1 cellular context compared by ENCODE assay signal in the genomic region with DNA sequence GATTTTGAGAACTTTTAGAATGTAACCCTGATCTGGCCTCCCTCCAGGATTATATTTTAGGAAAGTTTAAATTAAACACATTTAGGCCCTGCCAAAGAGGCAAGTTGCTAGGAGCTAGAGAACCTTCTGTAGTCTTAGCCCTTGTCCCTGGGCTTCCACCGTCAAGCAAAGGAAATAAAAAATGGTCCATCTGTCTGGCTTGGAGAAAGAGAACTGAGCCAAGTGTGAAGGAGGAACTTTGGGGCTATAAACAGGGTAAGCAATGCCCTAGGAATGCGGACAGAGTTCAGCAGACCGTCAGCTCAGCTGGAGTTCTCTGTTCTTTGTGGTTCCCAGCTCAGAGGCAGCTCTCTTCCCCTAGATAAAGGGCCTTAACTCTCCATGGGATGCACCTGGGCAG.
TF ChIP-seq lines count a peak whose summit lies in the region.

No MANE protein-coding gene starts in this region.

TF ChIP-seq in HepG2, 621 proteins besides CTCF, POLR2A, EP300 and RAD21:
- TF ChIP-seq ATF7-NPFF (CRISPR knock-in tag; IDR thresholded peaks at IDR 0.05; ENCODE audit: low read depth) (no peak), NFYC (CRISPR knock-in tag; IDR thresholded peaks at IDR 0.05) (no peak), ZSCAN25 (CRISPR knock-in tag; IDR thresholded peaks at IDR 0.05) (no peak), ZNF782 (CRISPR knock-in tag; IDR thresholded peaks at IDR 0.05; ENCODE audit: borderline replicate concordance) (no peak), SALL1 (CRISPR knock-in tag; IDR thresholded peaks at IDR 0.05) (no peak), ZNF83 (CRISPR knock-in tag; IDR thresholded peaks at IDR 0.05; ENCODE audit: borderline replicate concordance) (no peak), GABPB1 (CRISPR knock-in tag; IDR thresholded peaks at IDR 0.05) (no peak), ZNF207 (IDR thresholded peaks at IDR 0.05; ENCODE audit: borderline replicate concordance) (no peak), ZNF326 (CRISPR knock-in tag; IDR thresholded peaks at IDR 0.05; ENCODE audit: borderline replicate concordance) (no peak), ZNF335 (CRISPR knock-in tag; IDR thresholded peaks at IDR 0.05) (no peak)
- TF ChIP-seq, protein P1, sequence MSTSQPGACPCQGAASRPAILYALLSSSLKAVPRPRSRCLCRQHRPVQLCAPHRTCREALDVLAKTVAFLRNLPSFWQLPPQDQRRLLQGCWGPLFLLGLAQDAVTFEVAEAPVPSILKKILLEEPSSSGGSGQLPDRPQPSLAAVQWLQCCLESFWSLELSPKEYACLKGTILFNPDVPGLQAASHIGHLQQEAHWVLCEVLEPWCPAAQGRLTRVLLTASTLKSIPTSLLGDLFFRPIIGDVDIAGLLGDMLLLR (CRISPR knock-in tag; IDR thresholded peaks at IDR 0.05), result no peak
